In genomic region chrX:33987458-33987857, GRCh38 we compare ENCODE assay signal across 21 cellular contexts.
DNase-seq lines count a peak whose midpoint lies in the region; ATAC-seq lines count a peak whose summit lies in the region.
"Had no signal": no experiment of that assay in that cellular context is flagged by ENCODE, and none has a peak within 500 bp of the region (broad histone marks: within the 10 kb centered on the region; RNA-seq: fewer than 3 reads in every experiment).

No MANE protein-coding gene starts in this region.

- peak; percentile 18 for DNase-seq in ELF-1 (ENCODE audit: low read depth, low spot score)
- peak; percentile 24 to 40 for DNase-seq in SJCRH30
- DNase-seq in islet precursor cell: peak; percentile 63
- peak; percentile 1 for DNase-seq in myocyte (ENCODE audit: low read depth)
- no peak for DNase-seq in AG08395 (ENCODE audit: low spot score)
- no peak for DNase-seq in H4 (ENCODE audit: low spot score)
- DNase-seq: BE2C; C1 segment of cervical spinal cord; CD4-positive, CD25-positive, alpha-beta regulatory T cell; CD8-positive, alpha-beta memory T cell; COR-L47; DMS 273 treated with DMSO at 0.1 percent for 48 hours; DMS153; DMS53; DMS79; GDM1 had no signal

- H3K9me3 ChIP-seq in SJCRH30 (replicated peaks): no peaks in the 10 kb centered on the region
- H3K9me3 ChIP-seq: A549, BE2C, BLaER1 had no signal

- no peaks in the 10 kb centered on the region for H3K27me3 ChIP-seq in SJCRH30
- H3K27me3 ChIP-seq: BE2C had no signal

- no peaks in the 10 kb centered on the region for H3K36me3 ChIP-seq in SJCRH30
- H3K36me3 ChIP-seq: BE2C, BLaER1 had no signal

- no peak overlapping the region for H3K4me3 ChIP-seq in SJCRH30
- H3K4me3 ChIP-seq: A549, BLaER1, GM12878 had no signal

- H3K27ac ChIP-seq in SJCRH30: no peak overlapping the region
- H3K27ac ChIP-seq: 22Rv1, A549, BLaER1 had no signal

- no peaks in the 10 kb centered on the region for H3K4me1 ChIP-seq in SJCRH30
- H3K4me1 ChIP-seq: A549, BE2C, BLaER1 had no signal

- no peak for ATAC-seq in HG03139 (IDR thresholded peaks at IDR 0.05; ENCODE audit: unreplicated experiment)
- ATAC-seq: A549, GM12878 had no signal

Comparison
In these comparisons a context has a peak if more than half of its experiments do, and no peak if none do; other contexts are left out.
1. DNase-seq: peak in ELF-1 (single experiment), SJCRH30 (2 of 2), islet precursor cell (single experiment) and myocyte (single experiment); none in AG08395 (single experiment) and H4 (single experiment).